15 cellular contexts compared by ENCODE assay signal in the genomic region with DNA sequence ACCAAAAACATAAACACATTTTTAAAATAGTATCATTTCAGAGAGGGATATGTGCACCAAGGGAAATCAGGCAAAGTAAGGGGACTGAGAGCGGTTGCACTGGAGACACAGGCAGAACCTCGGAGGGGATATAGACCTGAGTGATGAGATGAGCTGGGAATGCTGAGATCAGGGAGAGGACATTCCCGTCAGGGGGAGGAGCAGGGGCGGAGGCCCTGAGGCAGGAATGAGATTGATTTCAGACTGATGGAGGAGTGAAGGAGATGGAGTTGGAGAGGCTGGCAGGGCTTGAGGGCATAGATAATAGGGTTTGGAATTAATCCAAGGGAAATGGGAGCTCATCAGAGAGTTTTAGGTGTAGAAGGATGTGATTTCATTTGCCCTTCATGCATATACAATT. TPM values are rescaled to one million over a fixed set of nuclear protein-coding genes. Genes with fewer than 3 reads are reported as not detected.
DNase-seq lines count a peak whose midpoint lies in the region; ATAC-seq and TF ChIP-seq lines count a peak whose summit lies in the region.
"Had no signal": no experiment of that assay in that cellular context is flagged by ENCODE, and none has a peak within 500 bp of the region (broad histone marks: within the 10 kb centered on the region; RNA-seq: fewer than 3 reads in every experiment).

No MANE protein-coding gene starts in this region.

- ATAC-seq in natural killer cell treated with Interleukin-12 subunit alpha and Interleukin-12 subunit beta and Interleukin-15 and Interleukin-18, amount 100 ng/mL, for 72 hours: no peak
- ATAC-seq in natural killer cell (no peak), T-cell (replicated peaks in 1 of 4) (no peak), HG03457 (IDR thresholded peaks at IDR 0.05; ENCODE audit: unreplicated experiment) (no peak), right cardiac atrium (no peak)
- no peak for ATAC-seq in central memory CD8-positive, alpha-beta T cell (replicated peaks; ENCODE audit: extremely low read depth, poor library complexity, severe bottlenecking)

- H3K9me3 Mint-ChIP-seq in natural killer cell treated with Interleukin-12 subunit alpha and Interleukin-12 subunit beta and Interleukin-15 and Interleukin-18, amount 100 ng/mL, for 72 hours: no peaks in the 10 kb centered on the region
- H3K9me3 Mint-ChIP-seq in natural killer cell: no peaks in the 10 kb centered on the region
- no peaks in the 10 kb centered on the region for H3K9me3 Mint-ChIP-seq in T-cell
- H3K9me3 Mint-ChIP-seq in central memory CD8-positive, alpha-beta T cell: no peaks in the 10 kb centered on the region

- POLR2A ChIA-PET in T-cell (lab: Charles Lee): interaction anchor here (0.5 to 1.1 kb wide), 6 partner anchors 15 to 98 kb away, joined by 3 to 7 read pairs (median 4); no protein-coding TSS in a partner anchor

- no peaks in the 10 kb centered on the region for H3K27me3 ChIP-seq in right cardiac atrium (ENCODE audit: control insufficient read depth, insufficient read depth)
- H3K27me3 ChIP-seq: ovary, sigmoid colon, testis had no signal

- no peak for DNase-seq in natural killer cell treated with Interleukin-12 subunit alpha and Interleukin-12 subunit beta and Interleukin-15 and Interleukin-18, amount 100 ng/mL, for 72 hours (ENCODE audit: low spot score)
- DNase-seq in natural killer cell: no peak
- no peak for DNase-seq in T-cell
- DNase-seq in central memory CD8-positive, alpha-beta T cell (ENCODE audit: low spot score in 2 of 2): no peak
- no peak for DNase-seq in superior temporal gyrus (ENCODE audit: extremely low spot score)
- DNase-seq in right cardiac atrium: no peak
- DNase-seq in central memory CD4-positive, alpha-beta T cell: no peak
- DNase-seq: esophagus squamous epithelium, NCI-H2081, NCI-H748 treated with DMSO at 0.1 percent for 48 hours, ovary, sigmoid colon, testis had no signal

- TF ChIP-seq CTCF in natural killer cell (IDR thresholded peaks at IDR 0.05): no peak

- peaks cover 23 to 35% of the 10 kb centered on the region in 2 donors for H3K4me1 Mint-ChIP-seq in natural killer cell treated with Interleukin-12 subunit alpha and Interleukin-12 subunit beta and Interleukin-15 and Interleukin-18, amount 100 ng/mL, for 72 hours (ENCODE audit: low read depth in 2 of 2)
- peaks cover 6 to 30% of the 10 kb centered on the region in 2 donors for H3K4me1 Mint-ChIP-seq in natural killer cell
- H3K4me1 Mint-ChIP-seq in T-cell: peaks cover 95 to 97% (median 95%) of the 10 kb centered on the region in 3 donors
- peaks cover 74% of the 10 kb centered on the region for H3K4me1 Mint-ChIP-seq in central memory CD8-positive, alpha-beta T cell

- H3K4me3 Mint-ChIP-seq in natural killer cell treated with Interleukin-12 subunit alpha and Interleukin-12 subunit beta and Interleukin-15 and Interleukin-18, amount 100 ng/mL, for 72 hours: peak overlapping the region; percentile 14
- no peak overlapping the region for H3K4me3 Mint-ChIP-seq in natural killer cell
- peak overlapping the region; percentile 77 to 94 (median 77) for H3K4me3 Mint-ChIP-seq in T-cell
- H3K4me3 Mint-ChIP-seq in central memory CD8-positive, alpha-beta T cell: peak overlapping the region; percentile 63

- H3K4me3 ChIP-seq in right cardiac atrium (ENCODE audit: low read length): no peak overlapping the region
- H3K4me3 ChIP-seq: esophagus squamous epithelium, ovary, sigmoid colon, testis had no signal

- no peaks in the 10 kb centered on the region for H3K27me3 Mint-ChIP-seq in natural killer cell treated with Interleukin-12 subunit alpha and Interleukin-12 subunit beta and Interleukin-15 and Interleukin-18, amount 100 ng/mL, for 72 hours
- H3K27me3 Mint-ChIP-seq in natural killer cell (ENCODE audit: low read depth in 2 of 2) (peaks cover 0 to 5% of the 10 kb centered on the region in 2 donors), T-cell (no peaks in the 10 kb centered on the region)
- no peaks in the 10 kb centered on the region for H3K27me3 Mint-ChIP-seq in central memory CD8-positive, alpha-beta T cell

- H3K9me3 ChIP-seq in right cardiac atrium (ENCODE audit: control insufficient read depth, low read length): no peaks in the 10 kb centered on the region
- H3K9me3 ChIP-seq: esophagus squamous epithelium, ovary, sigmoid colon, testis had no signal

- CTCF ChIA-PET in T-cell (lab: Charles Lee): interaction anchor here (0.6 to 1.5 kb wide), 2 partner anchors 57 to 201 kb away, joined by 3 to 4 read pairs; no protein-coding TSS in a partner anchor

- peak overlapping the region; percentile 22 to 29 for H3K27ac Mint-ChIP-seq in natural killer cell treated with Interleukin-12 subunit alpha and Interleukin-12 subunit beta and Interleukin-15 and Interleukin-18, amount 100 ng/mL, for 72 hours
- H3K27ac Mint-ChIP-seq in natural killer cell (peak overlapping the region in 1 of 2 donors; percentile 7), T-cell (peak overlapping the region; percentile 95 to 96)
- peak overlapping the region; percentile 92 for H3K27ac Mint-ChIP-seq in central memory CD8-positive, alpha-beta T cell (ENCODE audit: low read depth)

- no peaks in the 10 kb centered on the region for H3K36me3 Mint-ChIP-seq in natural killer cell treated with Interleukin-12 subunit alpha and Interleukin-12 subunit beta and Interleukin-15 and Interleukin-18, amount 100 ng/mL, for 72 hours
- H3K36me3 Mint-ChIP-seq in natural killer cell (no peaks in the 10 kb centered on the region), T-cell (peaks cover 47% of the 10 kb centered on the region)
- H3K36me3 Mint-ChIP-seq in central memory CD8-positive, alpha-beta T cell (ENCODE audit: insufficient read depth): peaks cover 61% of the 10 kb centered on the region

- 51% methylated on average over 4 of the region's 4 CpGs for WGBS in right cardiac atrium

- H3K4me1 ChIP-seq in right cardiac atrium (ENCODE audit: control insufficient read depth, insufficient read depth, low read length): no peaks in the 10 kb centered on the region
- H3K4me1 ChIP-seq: sigmoid colon, testis had no signal

- intact Hi-C loops in natural killer cell (cut with micrococcal nuclease): no loop called here
- intact Hi-C loops in right cardiac atrium (cut with DNase I): no loop called here

- no peak overlapping the region for H3K27ac ChIP-seq in right cardiac atrium (ENCODE audit: low read length)
- H3K27ac ChIP-seq: esophagus squamous epithelium, ovary, sigmoid colon, testis had no signal

RNA-seq across cellular contexts. Expression of a gene that starts 13.1 kb away (rescaled TPM):
- total RNA-seq in natural killer cell treated with Interleukin-12 subunit alpha and Interleukin-12 subunit beta and Interleukin-15 and Interleukin-18, amount 100 ng/mL, for 72 hours: 10 to 100 TPM in 1 of 2 donors, 1 to 10 TPM in 1; 5.9 to 44.0 TPM
- total RNA-seq in natural killer cell: 100 to 1,000 TPM in 1 of 3 donors, 10 to 100 TPM in 2; 18.9 to 111 (median 85.6) TPM
- 100 to 1,000 TPM; 413 to 594 (median 495) TPM for total RNA-seq in T-cell
- total RNA-seq in right cardiac atrium: 1 to 10 TPM in 2 of 4 donors, under 1 TPM in 2; 0.71 to 1.7 (median 0.87) TPM
- 0.11 TPM for polyA plus RNA-seq in right cardiac atrium
- total RNA-seq: bronchial epithelial cell had no signal

RNA-seq across cellular contexts. Expression of a gene that starts 32.6 kb away (rescaled TPM):
- total RNA-seq in natural killer cell treated with Interleukin-12 subunit alpha and Interleukin-12 subunit beta and Interleukin-15 and Interleukin-18, amount 100 ng/mL, for 72 hours: 1 to 10 TPM; 1.2 to 5.0 TPM
- total RNA-seq in natural killer cell (10 to 100 TPM; 11.6 to 26.5 (median 20.1) TPM), T-cell (10 to 100 TPM in 1 of 5 donors, 1 to 10 TPM in 4; 5.4 to 12.2 (median 6.7) TPM), right cardiac atrium (10 to 100 TPM; 17.4 to 24.7 (median 22.1) TPM)
- polyA plus RNA-seq in right cardiac atrium: 24.6 TPM
